Comparison of ENCODE assay signal across 9 cellular contexts in the genomic region with DNA sequence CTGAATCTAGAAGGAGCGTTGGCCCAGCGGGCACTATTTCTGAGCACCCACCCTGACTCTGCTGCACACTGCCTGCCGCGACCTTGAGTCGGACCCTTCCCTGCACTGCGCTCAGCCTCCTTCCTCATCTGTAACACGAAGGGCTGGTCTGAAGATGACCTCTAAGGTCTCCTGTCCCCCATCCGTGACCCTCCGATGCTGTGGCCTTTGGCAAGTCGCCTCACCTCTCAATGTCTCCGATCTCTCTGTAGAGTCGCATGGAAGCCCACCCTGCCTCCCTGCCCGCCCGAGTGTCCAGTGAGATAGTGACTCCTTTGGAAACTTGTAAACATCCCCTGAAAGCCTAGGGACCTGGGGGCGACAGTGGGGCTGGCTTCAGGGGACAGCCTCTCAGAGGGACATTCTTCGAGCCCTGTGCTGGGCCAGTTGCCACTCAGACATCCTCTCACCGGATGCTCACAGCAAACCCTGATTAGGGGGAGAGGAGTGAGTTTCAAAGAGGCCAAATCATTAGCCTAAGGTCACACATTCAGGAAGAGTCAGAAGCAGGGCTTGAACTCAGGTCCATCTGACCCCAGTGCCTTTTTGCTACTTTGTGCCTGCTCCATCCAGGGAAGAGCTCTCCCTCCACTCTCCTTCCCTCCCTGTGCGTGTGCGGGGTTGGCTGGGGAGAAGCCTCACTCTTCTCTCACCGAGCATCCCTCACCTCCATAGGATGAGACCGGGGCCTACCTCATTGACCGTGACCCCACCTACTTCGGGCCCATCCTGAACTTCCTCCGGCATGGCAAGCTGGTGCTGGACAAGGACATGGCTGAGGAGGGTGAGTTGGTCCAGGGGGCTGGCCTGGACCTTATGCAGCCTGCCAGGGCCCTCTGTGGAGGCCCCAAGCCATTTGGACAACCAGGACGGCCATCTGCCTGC. TPM values are rescaled to one million over a fixed set of nuclear protein-coding genes. Genes with fewer than 3 reads are reported as not detected.
DNase-seq lines count a peak whose midpoint lies in the region; ATAC-seq, FAIRE-seq and TF ChIP-seq lines count a peak whose summit lies in the region.
"Had no signal": no experiment of that assay in that cellular context is flagged by ENCODE, and none has a peak within 500 bp of the region (broad histone marks: within the 10 kb centered on the region; RNA-seq: fewer than 3 reads in every experiment).

No MANE protein-coding gene starts in this region.

- peaks cover 14 to 19% (median 18%) of the 10 kb centered on the region in 3 donors for H3K4me1 Mint-ChIP-seq in T-cell

- no peaks in the 10 kb centered on the region; the same call in none of the 2 replicates for H3K36me3 ChIP-seq in GM06990 (ENCODE audit: control insufficient read depth, insufficient read depth, low read length)

- H3K9me3 Mint-ChIP-seq in T-cell = no peaks in the 10 kb centered on the region

- H3K27me3 ChIP-seq in GM06990 (replicated peaks; ENCODE audit: control insufficient read depth, insufficient read depth, low read length) = no peaks in the 10 kb centered on the region

- H3K27me3 Mint-ChIP-seq in T-cell = no peaks in the 10 kb centered on the region

- H3K36me3 Mint-ChIP-seq in T-cell = peaks cover 22% of the 10 kb centered on the region

- no peak for TF ChIP-seq CTCF in GM06990 (IDR thresholded peaks at IDR 0.05; ENCODE audit: insufficient read depth, low read length, poor library complexity, severe bottlenecking)
- TF ChIP-seq CTCF in fibroblast of the aortic adventitia (IDR thresholded peaks at IDR 0.05; ENCODE audit: insufficient read depth, low read length) = no peak
- TF ChIP-seq CTCF in retinal pigment epithelial cell (conservative IDR thresholded peaks at IDR 0.05; ENCODE audit: low read depth, low read length) = no peak

- H3K27ac Mint-ChIP-seq in T-cell = peak overlapping the region in 1 of 2 donors; percentile 49

- H3K4me3 Mint-ChIP-seq in T-cell = peak overlapping the region; percentile 68 to 81 (median 72)

- ATAC-seq in T-cell (replicated peaks in 1 of 4) = no peak

- DNase-seq in GM06990 (ENCODE audit: extremely low read depth, insufficient read length) (no peak), T-cell (no peak), fibroblast of the aortic adventitia (ENCODE audit: low read depth) (no peak), retinal pigment epithelial cell (ENCODE audit: low read depth) (no peak), RCC 7860 (ENCODE audit: low spot score) (no peak), NCI-H526 (lab: John Stamatoyannopoulos, UW) (no peak), NCI-H1417 (lab: John Stamatoyannopoulos, UW) (no peak), Kasumi-1 (lab: John Stamatoyannopoulos, UW) (no peak)
- DNase-seq: NCI-H1436 had no signal

- no peak for FAIRE-seq in RCC 7860 (lab: Jason Lieb, UNC)

- peak overlapping the region; percentile 70 for H3K4me3 ChIP-seq in GM06990 (replicated peaks; ENCODE audit: low read depth, low read length)
- peak overlapping the region; percentile 81 for H3K4me3 ChIP-seq in fibroblast of the aortic adventitia (ENCODE audit: low read depth, low read length)
- H3K4me3 ChIP-seq in retinal pigment epithelial cell (ENCODE audit: low read length) = peak overlapping the region; percentile 55

- POLR2A ChIA-PET in T-cell (lab: Charles Lee) = no interaction called here

- CTCF ChIA-PET in T-cell (lab: Charles Lee) = interaction anchor here in 1 of 2 donors (1.5 kb wide), 1 partner anchor 27 kb away, joined by 4 read pairs; no protein-coding TSS in a partner anchor

RNA-seq across cellular contexts. Expression of a gene that starts 1.1 kb away (rescaled TPM):
- total RNA-seq in T-cell (10 to 100 TPM; 24.0 to 36.2 (median 35.1) TPM), fibroblast of the aortic adventitia (ENCODE audit: low replicate concordance) (25.2 and 25.6 TPM in 2 replicates)

RNA-seq across cellular contexts. Expression of a gene that starts 33.1 kb away (rescaled TPM):
- 10 to 100 TPM in 1 of 5 donors, 1 to 10 TPM in 4; 2.4 to 10.7 (median 7.1) TPM for total RNA-seq in T-cell
- 31.9 and 48.9 TPM in 2 replicates for total RNA-seq in fibroblast of the aortic adventitia (ENCODE audit: low replicate concordance)

RNA-seq across cellular contexts. Expression of a gene that starts 33.4 kb away (rescaled TPM):
- 1 to 10 TPM in 3 of 5 donors, under 1 TPM in 2; 0.61 to 2.2 (median 1.0) TPM for total RNA-seq in T-cell
- total RNA-seq in fibroblast of the aortic adventitia (ENCODE audit: low replicate concordance) = 13.7 and 17.1 TPM in 2 replicates

RNA-seq across cellular contexts. Expression of a gene that starts 56.9 kb away (rescaled TPM):
- 1 to 10 TPM in 3 of 5 donors, under 1 TPM in 2; 0.40 to 1.3 (median 1.1) TPM for total RNA-seq in T-cell
- total RNA-seq in fibroblast of the aortic adventitia (ENCODE audit: low replicate concordance) = not detected in 2 replicates
